4 cellular contexts compared by ENCODE assay signal in the genomic region with DNA sequence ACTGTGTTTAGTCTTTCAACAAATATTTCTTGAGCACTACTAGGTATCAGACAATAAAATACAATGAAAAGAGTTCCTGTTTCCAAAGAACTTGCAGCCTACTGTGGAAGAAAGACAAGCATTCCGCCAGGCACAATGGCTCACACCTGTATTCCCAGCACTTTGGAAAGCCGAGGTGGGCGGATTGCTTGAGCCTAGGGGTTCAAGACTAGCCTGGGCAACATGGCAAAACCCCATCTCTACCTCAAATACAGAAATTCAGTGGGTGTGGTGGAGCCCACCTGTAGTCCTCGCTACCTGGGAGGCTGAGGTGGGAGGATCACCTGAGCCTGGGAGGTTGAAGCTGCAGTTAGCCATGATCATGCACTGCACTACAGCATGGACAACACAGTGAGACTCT. TPM values are rescaled to one million over a fixed set of nuclear protein-coding genes. Genes with fewer than 3 reads are reported as not detected.
"Had no signal": no experiment of that assay in that cellular context is flagged by ENCODE, and none has a peak within 500 bp of the region (broad histone marks: within the 10 kb centered on the region; RNA-seq: fewer than 3 reads in every experiment).

No MANE protein-coding gene starts in this region.

- DNase-seq: GDM1, GF-D8 had no signal

- ATAC-seq: GM12878 had no signal

- H3K4me3 ChIP-seq: GM12878 had no signal

RNA-seq across cellular contexts. Expression of gene SVOPL, which starts 6.1 kb away (rescaled TPM):
- total RNA-seq: G401, GM12878 had no signal
